In genomic region chr21:25607812-25608737, GRCh38 we compare ENCODE assay signal across 8 cellular contexts. TPM values are rescaled to one million over a fixed set of nuclear protein-coding genes. Genes with fewer than 3 reads are reported as not detected.
DNase-seq lines count a peak whose midpoint lies in the region; ATAC-seq and TF ChIP-seq lines count a peak whose summit lies in the region.

No MANE protein-coding gene starts in this region.

- TF ChIP-seq CTCF in HEK293 (tag by site-specific recombination; IDR thresholded peaks at IDR 0.05), result peak; percentile 86
- TF ChIP-seq CTCF in MM.1S (IDR thresholded peaks at IDR 0.05; ENCODE audit: low read length), result peak; percentile 95
- TF ChIP-seq CTCF in SK-N-SH (IDR thresholded peaks at IDR 0.05), result peak; percentile 95
- peak; percentile 98 for TF ChIP-seq CTCF in osteoblast (IDR thresholded peaks at IDR 0.05; ENCODE audit: extremely low read depth, low read depth, low read length)
- TF ChIP-seq CTCF in thoracic aorta (IDR thresholded peaks at IDR 0.05), result peak; percentile 89

- H3K9me2 ChIP-seq in MM.1S (replicated peaks; ENCODE audit: insufficient read depth, low read length) (no peaks in the 10 kb centered on the region), SK-N-SH (no peaks in the 10 kb centered on the region)

- H3F3A ChIP-seq in MM.1S (ENCODE audit: insufficient read depth, low read length), result no peaks in the 10 kb centered on the region
- H3F3A ChIP-seq in SK-N-SH (replicated peaks; ENCODE audit: insufficient read depth), result peaks cover 3% of the 10 kb centered on the region

- H3K27ac ChIP-seq in HEK293 (ENCODE audit: extremely low read depth, low read depth, low read length), result no peak overlapping the region; the same call in 1 of the 2 replicates
- peak overlapping the region; percentile 48; the same call in 1 of the 2 replicates for H3K27ac ChIP-seq in MM.1S (ENCODE audit: low read length)
- peak overlapping the region; percentile 6 to 80; a peak in 2 of 4 replicates for H3K27ac ChIP-seq in SK-N-SH (ENCODE audit: low read depth in 2 of 2, low read length in 1 of 2)
- H3K27ac ChIP-seq in osteoblast (ENCODE audit: low read depth, low read length), result peak overlapping the region; percentile 53
- H3K27ac ChIP-seq in thoracic aorta, result peak overlapping the region; percentile 79 to 80

- H3K4me1 ChIP-seq in HEK293 (ENCODE audit: control insufficient read depth, insufficient read depth, low read length), result no peaks in the 10 kb centered on the region
- H3K4me1 ChIP-seq in MM.1S (ENCODE audit: low read length), result peaks cover 2% of the 10 kb centered on the region; the same call in 1 of the 2 replicates
- H3K4me1 ChIP-seq in SK-N-SH (ENCODE audit: control insufficient read depth in 1 of 2, insufficient read depth in 2 of 2, low read depth in 1 of 2, low read length in 1 of 2), result peaks cover 9% of the 10 kb centered on the region in 2 experiments; a peak in 3 of 4 replicates
- peaks cover 15% of the 10 kb centered on the region for H3K4me1 ChIP-seq in osteoblast (ENCODE audit: insufficient read depth, low read length)
- H3K4me1 ChIP-seq in thoracic aorta (ENCODE audit: control insufficient read depth in 1 of 2, low read depth in 2 of 2), result peaks cover 6 to 22% of the 10 kb centered on the region in 2 donors

- CTCF ChIA-PET in HEK293 (lab: Yijun Ruan, JAX), result interaction anchor here (0.5 to 3.8 kb wide), 67 partner anchors 9 to 1758 kb away, joined by 3 to 32 read pairs (median 5); partner anchors contain the start of genes ATP5PF, GABPA and JAM2
- CTCF ChIA-PET in SK-N-SH (lab: Yijun Ruan, JAX), result interaction anchor here (0.6 to 3.7 kb wide), 50 partner anchors 9 to 1236 kb away, joined by 3 to 75 read pairs (median 5); partner anchors contain the start of genes ATP5PF, GABPA and JAM2

- peak overlapping the region; percentile 99 for H2AFZ ChIP-seq in MM.1S (ENCODE audit: low read length)
- peak overlapping the region; percentile 97 for H2AFZ ChIP-seq in SK-N-SH (ENCODE audit: low read depth)
- H2AFZ ChIP-seq in osteoblast (ENCODE audit: low read length), result peak overlapping the region; percentile 98

- no peaks in the 10 kb centered on the region for H3K9me3 Mint-ChIP-seq in activated naive CD4-positive, alpha-beta T cell treated with anti-CD3 and anti-CD28 coated beads, Interleukin-2, amount 50 U/mL, for 72 hours

- peak overlapping the region; percentile 92 for H3K4me2 ChIP-seq in MM.1S (ENCODE audit: low read depth, low read length)
- H3K4me2 ChIP-seq in SK-N-SH, result peak overlapping the region; percentile 87
- H3K4me2 ChIP-seq in osteoblast (ENCODE audit: insufficient read depth, low read length), result peak overlapping the region; percentile 100

- TF ChIP-seq EP300 in SK-N-SH (IDR thresholded peaks at IDR 0.05; ENCODE audit: borderline replicate concordance in 1 of 2, low read depth in 1 of 2, low read length in 1 of 2), result no peak

- H3K27ac Mint-ChIP-seq in activated naive CD4-positive, alpha-beta T cell treated with anti-CD3 and anti-CD28 coated beads, Interleukin-2, amount 50 U/mL, for 72 hours, result peak overlapping the region; percentile 89 to 98

- DNase-seq in GM03348 (ENCODE audit: low spot score), result peak; percentile 84
- peak; percentile 84 for DNase-seq in MM.1S
- DNase-seq in SK-N-SH, result peak; percentile 78
- peak; percentile 64 to 68 for DNase-seq in activated naive CD4-positive, alpha-beta T cell treated with anti-CD3 and anti-CD28 coated beads, Interleukin-2, amount 50 U/mL, for 72 hours (ENCODE audit: low spot score in 2 of 2)
- DNase-seq in head of caudate nucleus, result peak; percentile 69 to 94 (median 84)
- DNase-seq in osteoblast (ENCODE audit: insufficient read length, low spot score, missing footprints), result peak; percentile 87
- DNase-seq in thoracic aorta (ENCODE audit: low spot score), result peak; percentile 51

- H4K20me1 ChIP-seq in MM.1S (ENCODE audit: insufficient read depth, low read length) (no peaks in the 10 kb centered on the region), SK-N-SH (ENCODE audit: insufficient read depth) (no peaks in the 10 kb centered on the region), osteoblast (ENCODE audit: insufficient read depth, low read length) (no peaks in the 10 kb centered on the region)

- peak overlapping the region; percentile 95 for H3K4me3 ChIP-seq in HEK293 (ENCODE audit: low read depth, low read length)
- H3K4me3 ChIP-seq in MM.1S (ENCODE audit: low read length), result peak overlapping the region; percentile 91
- H3K4me3 ChIP-seq in SK-N-SH (ENCODE audit: low read depth in 2 of 2, low read length in 1 of 2), result peak overlapping the region; percentile 94
- peak overlapping the region; percentile 96 for H3K4me3 ChIP-seq in osteoblast (ENCODE audit: insufficient read depth, low read length)
- peak overlapping the region; percentile 95 for H3K4me3 ChIP-seq in thoracic aorta

- H3K9me3 ChIP-seq in HEK293 (ENCODE audit: control insufficient read depth, insufficient read depth, low read depth, low read length), result no peaks in the 10 kb centered on the region
- no peaks in the 10 kb centered on the region for H3K9me3 ChIP-seq in MM.1S (replicated peaks; ENCODE audit: insufficient read depth, low read length)
- no peaks in the 10 kb centered on the region for H3K9me3 ChIP-seq in SK-N-SH
- H3K9me3 ChIP-seq in osteoblast (ENCODE audit: low read depth, low read length), result no peaks in the 10 kb centered on the region
- H3K9me3 ChIP-seq in thoracic aorta, result no peaks in the 10 kb centered on the region

- peaks cover 6 to 24% of the 10 kb centered on the region in 2 donors for H3K36me3 Mint-ChIP-seq in activated naive CD4-positive, alpha-beta T cell treated with anti-CD3 and anti-CD28 coated beads, Interleukin-2, amount 50 U/mL, for 72 hours

- peaks cover 23 to 26% of the 10 kb centered on the region in 2 experiments for H3K36me3 ChIP-seq in HEK293 (ENCODE audit: control insufficient read depth in 2 of 2, insufficient read depth in 1 of 2, low read length in 2 of 2)
- no peaks in the 10 kb centered on the region; the same call in 1 of the 2 replicates for H3K36me3 ChIP-seq in MM.1S (replicated peaks; ENCODE audit: insufficient read depth, low read length)
- H3K36me3 ChIP-seq in SK-N-SH (replicated peaks in 1 of 2; ENCODE audit: control insufficient read depth in 1 of 2, insufficient read depth in 2 of 2, low read length in 1 of 2), result peaks cover 21 to 27% of the 10 kb centered on the region in 2 experiments
- peaks cover 18% of the 10 kb centered on the region for H3K36me3 ChIP-seq in osteoblast (ENCODE audit: insufficient read depth, low read length)
- peaks cover 9% of the 10 kb centered on the region for H3K36me3 ChIP-seq in thoracic aorta

- 7% methylated on average over 32 of the region's 32 CpGs for WGBS in SK-N-SH (ENCODE audit: low lambda C conversion rate)

- H3K9ac ChIP-seq in MM.1S (ENCODE audit: low read length) (peak overlapping the region; percentile 94; the same call in 1 of the 2 replicates), SK-N-SH (peak overlapping the region; percentile 80)

- intact Hi-C loops in head of caudate nucleus (cut with DNase I), result loop anchor here (2.0 to 5.0 kb wide), 2 partner anchors 99 to 127 kb away; partner anchors contain the start of genes ATP5PF and GABPA

- no peaks in the 10 kb centered on the region for H3K27me3 ChIP-seq in MM.1S (replicated peaks; ENCODE audit: insufficient read depth, low read length)
- H3K27me3 ChIP-seq in SK-N-SH (ENCODE audit: insufficient read depth), result no peaks in the 10 kb centered on the region
- no peaks in the 10 kb centered on the region for H3K27me3 ChIP-seq in osteoblast (ENCODE audit: insufficient read depth, low read length)
- H3K27me3 ChIP-seq in thoracic aorta (replicated peaks; ENCODE audit: insufficient read depth), result no peaks in the 10 kb centered on the region

- ATAC-seq in activated naive CD4-positive, alpha-beta T cell treated with anti-CD3 and anti-CD28 coated beads, Interleukin-2, amount 50 U/mL, for 72 hours, result peak; percentile 77 to 81
- ATAC-seq in thoracic aorta (ENCODE audit: insufficient number of reproducible peaks, low FRiP score, low read depth), result peak; percentile 83

- POLR2A ChIA-PET in HEK293 (lab: Yijun Ruan, JAX), result interaction anchor here (1.2 to 3.4 kb wide), 3 partner anchors 45 to 1236 kb away, joined by 3 to 18 read pairs (median 4); partner anchors contain the start of genes ATP5PF and GABPA
- POLR2A ChIA-PET in SK-N-SH (lab: Yijun Ruan, JAX), result no interaction called here

- H3K79me2 ChIP-seq in MM.1S (ENCODE audit: low read length), result peaks cover 30% of the 10 kb centered on the region
- peaks cover 34% of the 10 kb centered on the region for H3K79me2 ChIP-seq in SK-N-SH (ENCODE audit: insufficient read depth)
- peaks cover 27% of the 10 kb centered on the region for H3K79me2 ChIP-seq in osteoblast (ENCODE audit: insufficient read depth, low read length)

- peak; percentile 99 for TF ChIP-seq RAD21 in SK-N-SH (IDR thresholded peaks at IDR 0.05; ENCODE audit: low read length)

TF ChIP-seq in HEK293, 187 proteins besides CTCF, POLR2A, EP300 and RAD21 (continues in another document):
- TF ChIP-seq ZNF394 (tag by site-specific recombination; IDR thresholded peaks at IDR 0.05; ENCODE audit: borderline replicate concordance), result 0 out of 2 replicates have a peak, but pooled peaks have one; percentile 31
- no peak for TF ChIP-seq SETDB1 (IDR thresholded peaks at IDR 0.05; ENCODE audit: insufficient read length, low read length)
- no peak for TF ChIP-seq HOXC10 (CRISPR knock-in tag; IDR thresholded peaks at IDR 0.05)
- TF ChIP-seq OSR2 (tag by site-specific recombination; IDR thresholded peaks at IDR 0.05), result no peak
- TF ChIP-seq ZNF792 (tag by site-specific recombination; IDR thresholded peaks at IDR 0.05), result no peak

TF ChIP-seq in SK-N-SH, 30 proteins besides CTCF, POLR2A, EP300 and RAD21 (continues in another document):
- TF ChIP-seq USF1 (IDR thresholded peaks at IDR 0.05; ENCODE audit: borderline replicate concordance, low read depth), result no peak
- TF ChIP-seq FOXM1 (IDR thresholded peaks at IDR 0.05; ENCODE audit: low read depth), result no peak

RNA-seq across cellular contexts. Expression of gene MRPL39, which starts 0.8 kb away (rescaled TPM):
- 21.1 and 26.9 TPM in 2 replicates for polyA plus RNA-seq in SK-N-SH (2012; rRNA removed)
- 30.2 and 43.6 TPM in 2 replicates for polyA plus RNA-seq in SK-N-SH (2012; cell fraction: cytosol; rRNA removed)
- 7.3 and 13.5 TPM in 2 replicates for polyA plus RNA-seq in SK-N-SH (2012; cell fraction: nucleus; rRNA removed)
- total RNA-seq in activated naive CD4-positive, alpha-beta T cell treated with anti-CD3 and anti-CD28 coated beads, Interleukin-2, amount 50 U/mL, for 72 hours, result 10 to 100 TPM; 43.0 to 66.3 TPM
- total RNA-seq in osteoblast, result 26.5 and 28.2 TPM in 2 replicates
- 10 to 100 TPM in 1 of 2 donors, 1 to 10 TPM in 1; 6.6 to 16.8 TPM for total RNA-seq in thoracic aorta

RNA-seq across cellular contexts. Expression of gene JAM2, which starts 31.0 kb away (rescaled TPM):
- polyA plus RNA-seq in SK-N-SH (2012; rRNA removed), result 8.3 and 8.4 TPM in 2 replicates
- 9.1 and 9.3 TPM in 2 replicates for polyA plus RNA-seq in SK-N-SH (2012; cell fraction: cytosol; rRNA removed)
- 4.8 and 8.1 TPM in 2 replicates for polyA plus RNA-seq in SK-N-SH (2012; cell fraction: nucleus; rRNA removed)
- 1 to 10 TPM; 1.4 to 3.3 TPM for total RNA-seq in activated naive CD4-positive, alpha-beta T cell treated with anti-CD3 and anti-CD28 coated beads, Interleukin-2, amount 50 U/mL, for 72 hours
- total RNA-seq in osteoblast, result 0.88 and 1.1 TPM in 2 replicates
- 10 to 100 TPM; 10.2 to 20.9 TPM for total RNA-seq in thoracic aorta
